ENCODE assay signal across 7 cellular contexts in genomic region chr5:74641014-74641777, GRCh38. TPM values are rescaled to one million over a fixed set of nuclear protein-coding genes. Genes with fewer than 3 reads are reported as not detected.
DNase-seq lines count a peak whose midpoint lies in the region; ATAC-seq, FAIRE-seq and TF ChIP-seq lines count a peak whose summit lies in the region.

No MANE protein-coding gene starts in this region.

- CTCF ChIA-PET in activated CD4-positive, alpha-beta memory T cell treated with anti-CD3 and anti-CD28 coated beads for 36 hours (lab: Charles Lee), result interaction anchor here (0.6 to 3.4 kb wide), 18 partner anchors 8 to 1942 kb away, joined by 3 to 22 read pairs (median 4); no protein-coding TSS in a partner anchor

- H3K4me3 Mint-ChIP-seq in activated CD4-positive, alpha-beta memory T cell treated with anti-CD3 and anti-CD28 coated beads for 36 hours, result peak overlapping the region; percentile 75
- peak overlapping the region; percentile 97 for H3K4me3 Mint-ChIP-seq in mesothelial cell of epicardium
- H3K4me3 Mint-ChIP-seq in stimulated activated naive CD8-positive, alpha-beta T cell treated with anti-CD3 and anti-CD28 coated beads, Interleukin-15, amount 100 ng/mL, for 72 hours, result peak overlapping the region; percentile 90 to 97

- no peaks in the 10 kb centered on the region for H3K36me3 Mint-ChIP-seq in activated CD4-positive, alpha-beta memory T cell treated with anti-CD3 and anti-CD28 coated beads for 36 hours
- H3K36me3 Mint-ChIP-seq in mesothelial cell of epicardium, result peaks cover 3% of the 10 kb centered on the region

- FAIRE-seq in GM12891 (lab: Jason Lieb, UNC), result peak; percentile 41

- H3K27ac Mint-ChIP-seq in activated CD4-positive, alpha-beta memory T cell treated with anti-CD3 and anti-CD28 coated beads for 36 hours, result no peak overlapping the region
- peak overlapping the region; percentile 90 for H3K27ac Mint-ChIP-seq in mesothelial cell of epicardium
- no peak overlapping the region for H3K27ac Mint-ChIP-seq in stimulated activated naive CD8-positive, alpha-beta T cell treated with anti-CD3 and anti-CD28 coated beads, Interleukin-15, amount 100 ng/mL, for 72 hours

- DNase-seq in GM12891 (ENCODE audit: insufficient read length, low spot score), result no peak
- DNase-seq in NCI-H187 (lab: John Stamatoyannopoulos, UW), result peak; percentile 59 to 73
- DNase-seq in activated CD4-positive, alpha-beta memory T cell treated with anti-CD3 and anti-CD28 coated beads for 36 hours, result peak; percentile 51
- no peak for DNase-seq in epithelial cell of prostate (ENCODE audit: low read depth, low spot score)
- peak; percentile 54 to 76 for DNase-seq in mesothelial cell of epicardium (ENCODE audit: low spot score in 2 of 2, unreplicated experiment in 2 of 2)
- peak; percentile 31 to 42 for DNase-seq in stimulated activated naive CD8-positive, alpha-beta T cell treated with anti-CD3 and anti-CD28 coated beads, Interleukin-15, amount 100 ng/mL, for 72 hours

- POLR2A ChIA-PET in activated CD4-positive, alpha-beta memory T cell treated with anti-CD3 and anti-CD28 coated beads for 36 hours (lab: Charles Lee), result interaction anchor here (0.8 to 1.5 kb wide), 2 partner anchors 10 to 44 kb away, joined by 3 to 4 read pairs; partner anchors contain the start of gene HEXB

- peak; percentile 21 for ATAC-seq in HG02588 (IDR thresholded peaks at IDR 0.05; ENCODE audit: unreplicated experiment)
- peak; percentile 49 for ATAC-seq in stimulated activated naive CD8-positive, alpha-beta T cell treated with anti-CD3 and anti-CD28 coated beads, Interleukin-15, amount 100 ng/mL, for 72 hours

- TF ChIP-seq CTCF in mesothelial cell of epicardium (IDR thresholded peaks at IDR 0.05; ENCODE audit: unreplicated experiment), result no peak

- peaks cover 30% of the 10 kb centered on the region for H3K4me1 Mint-ChIP-seq in activated CD4-positive, alpha-beta memory T cell treated with anti-CD3 and anti-CD28 coated beads for 36 hours (ENCODE audit: low read depth)
- H3K4me1 Mint-ChIP-seq in mesothelial cell of epicardium, result peaks cover 67% of the 10 kb centered on the region
- H3K4me1 Mint-ChIP-seq in stimulated activated naive CD8-positive, alpha-beta T cell treated with anti-CD3 and anti-CD28 coated beads, Interleukin-15, amount 100 ng/mL, for 72 hours, result peaks cover 47% of the 10 kb centered on the region

- H3K27ac ChIP-seq in epithelial cell of prostate, result peak overlapping the region; percentile 88

- peaks cover 26% of the 10 kb centered on the region for H3K27me3 Mint-ChIP-seq in activated CD4-positive, alpha-beta memory T cell treated with anti-CD3 and anti-CD28 coated beads for 36 hours
- H3K27me3 Mint-ChIP-seq in mesothelial cell of epicardium (ENCODE audit: low read depth), result no peaks in the 10 kb centered on the region
- H3K27me3 Mint-ChIP-seq in stimulated activated naive CD8-positive, alpha-beta T cell treated with anti-CD3 and anti-CD28 coated beads, Interleukin-15, amount 100 ng/mL, for 72 hours, result peaks cover 81% of the 10 kb centered on the region

- TF ChIP-seq POLR2A in GM12891 (IDR thresholded peaks at IDR 0.05; ENCODE audit: low read depth, low read length), result no peak

- H3K9me3 Mint-ChIP-seq in activated CD4-positive, alpha-beta memory T cell treated with anti-CD3 and anti-CD28 coated beads for 36 hours, result no peaks in the 10 kb centered on the region
- H3K9me3 Mint-ChIP-seq in mesothelial cell of epicardium, result no peaks in the 10 kb centered on the region
- H3K9me3 Mint-ChIP-seq in stimulated activated naive CD8-positive, alpha-beta T cell treated with anti-CD3 and anti-CD28 coated beads, Interleukin-15, amount 100 ng/mL, for 72 hours, result no peaks in the 10 kb centered on the region

- intact Hi-C loops in activated CD4-positive, alpha-beta memory T cell treated with anti-CD3 and anti-CD28 coated beads for 36 hours (cut with micrococcal nuclease), result loop anchor here (5.0 to 10.0 kb wide), 4 partner anchors 166 to 609 kb away; no protein-coding TSS in a partner anchor

TF ChIP-seq in GM12891, 5 proteins besides CTCF, POLR2A, EP300 and RAD21:
- TF ChIP-seq TAF1 (IDR thresholded peaks at IDR 0.05; ENCODE audit: low read depth, low read length) (no peak), PAX5 (IDR thresholded peaks at IDR 0.05; ENCODE audit: insufficient read depth, low read length, severe bottlenecking) (no peak), POLR2AphosphoS5 (IDR thresholded peaks at IDR 0.05; ENCODE audit: low read depth, low read length) (no peak), POU2F2 (IDR thresholded peaks at IDR 0.05; ENCODE audit: low read depth, low read length) (no peak), SPI1 (IDR thresholded peaks at IDR 0.05; ENCODE audit: low read depth, low read length) (no peak)

RNA-seq across cellular contexts. Expression of gene ENC1, which starts 0.7 kb away (rescaled TPM):
- polyA plus RNA-seq in GM12891 (2012; ENCODE audit: low read depth, missing spikeins), result 9.9 TPM
- total RNA-seq in activated CD4-positive, alpha-beta memory T cell treated with anti-CD3 and anti-CD28 coated beads for 36 hours, result under 1 TPM; 0.29 to 0.44 TPM
- 123 to 129 TPM (median 125 TPM) in 3 replicates for total RNA-seq in mesothelial cell of epicardium

RNA-seq across cellular contexts. Expression of gene HEXB, which starts 43.8 kb away (rescaled TPM):
- polyA plus RNA-seq in GM12891 (2012; ENCODE audit: low read depth, missing spikeins), result 38.1 TPM
- total RNA-seq in activated CD4-positive, alpha-beta memory T cell treated with anti-CD3 and anti-CD28 coated beads for 36 hours, result 10 to 100 TPM; 67.1 to 68.5 TPM
- total RNA-seq in mesothelial cell of epicardium, result 57.5 to 62.5 TPM (median 58.3 TPM) in 3 replicates

Comparison
In these comparisons a context has a peak if more than half of its experiments do, and no peak if none do; other contexts are left out.
1. DNase-seq: peak in NCI-H187 (2 of 2), activated CD4-positive, alpha-beta memory T cell treated with anti-CD3 and anti-CD28 coated beads for 36 hours (single experiment), mesothelial cell of epicardium (2 of 2) and stimulated activated naive CD8-positive, alpha-beta T cell treated with anti-CD3 and anti-CD28 coated beads, Interleukin-15, amount 100 ng/mL, for 72 hours (2 of 2); none in GM12891 (single experiment) and epithelial cell of prostate (single experiment).
2. RNA of gene ENC1, which starts 0.7 kb away (total RNA-seq): 123 to 129 TPM in mesothelial cell of epicardium; 0.29 to 0.44 TPM in activated CD4-positive, alpha-beta memory T cell treated with anti-CD3 and anti-CD28 coated beads for 36 hours; every median in the first group is over 10 times any median in the second.
3. Peak in every context shown above with its lines, with median percentiles within 50 percentile points of each other: H3K4me3 Mint-ChIP-seq.